In genomic region chr11:114441921-114442320, GRCh38 we compare ENCODE assay signal across 28 cellular contexts. TPM values are rescaled to one million over a fixed set of nuclear protein-coding genes. Genes with fewer than 3 reads are reported as not detected.
A peak's percentile ranks its signal among the peaks of the same experiment; 100 is the strongest.
DNase-seq lines count a peak whose midpoint lies in the region; ATAC-seq and TF ChIP-seq lines count a peak whose summit lies in the region.
"Had no signal": no experiment of that assay in that cellular context is flagged by ENCODE, and none has a peak within 500 bp of the region (broad histone marks: within the 10 kb centered on the region; RNA-seq: fewer than 3 reads in every experiment).

No MANE protein-coding gene starts in this region.

- H3K36me3 ChIP-seq in DND-41 (ENCODE audit: insufficient read depth, low read length), result peaks cover 27% of the 10 kb centered on the region

- H3K27ac Mint-ChIP-seq in brain (peak overlapping the region in 2 of 5 experiments; percentile 21 to 70), osteocyte (ENCODE audit: unreplicated experiment) (peak overlapping the region; percentile 12)
- H3K27ac Mint-ChIP-seq: activated B cell treated with CpG ODN at 0.5 μM for 24 hours; activated CD8-positive, alpha-beta T cell treated with anti-CD3 and anti-CD28 coated beads, Interleukin-2, amount 10 ng/mL, durations not matched to agents 7 days and 5 days; activated naive CD8-positive, alpha-beta T cell treated with anti-CD3 and anti-CD28 coated beads for 36 hours; naive B cell; T-helper 1 cell treated with Interleukin-12 subunit alpha and Interleukin-12 subunit beta and Interleukin-4 antibody, amounts not matched to agents 30 μg/mL and 1 μg/mL, for 36 hours had no signal

- no peak for ATAC-seq in DND-41 (ENCODE audit: insufficient read depth, low read depth)
- ATAC-seq in GM19455 (IDR thresholded peaks at IDR 0.05; ENCODE audit: unreplicated experiment), result no peak
- ATAC-seq: activated CD8-positive, alpha-beta T cell treated with anti-CD3 and anti-CD28 coated beads, Interleukin-2, amount 10 ng/mL, durations not matched to agents 7 days and 5 days; activated T-cell treated with anti-CD3 and anti-CD28 coated beads, Interleukin-2, amount 50 U/mL, for 4 hours; GM12878; heart left ventricle; lower lobe of right lung had no signal

- 0 out of 2 replicates have a peak, but pooled peaks cover 3% of the 10 kb centered on the region for H4K20me1 ChIP-seq in DND-41 (ENCODE audit: insufficient read depth, low read length)

- POLR2A ChIA-PET in GM10248 (lab: Yijun Ruan, JAX), result no interaction called here

- H3K4me3 Mint-ChIP-seq in brain (peak overlapping the region; percentile 73 to 99 (median 78)), osteocyte (ENCODE audit: unreplicated experiment) (peak overlapping the region; percentile 99)
- H3K4me3 Mint-ChIP-seq: activated B cell treated with CpG ODN at 0.5 μM for 24 hours; activated CD8-positive, alpha-beta T cell treated with anti-CD3 and anti-CD28 coated beads, Interleukin-2, amount 10 ng/mL, durations not matched to agents 7 days and 5 days; activated naive CD8-positive, alpha-beta T cell treated with anti-CD3 and anti-CD28 coated beads for 36 hours had no signal

- no peaks in the 10 kb centered on the region for H3K27me3 ChIP-seq in DND-41 (ENCODE audit: insufficient read depth, low read length, poor library complexity)
- H3K27me3 ChIP-seq: brain microvascular endothelial cell, esophagus muscularis mucosa, heart left ventricle had no signal

- H3K4me3 ChIP-seq in DND-41 (ENCODE audit: low read depth in 1 of 2, low read length in 2 of 2), result no peak overlapping the region
- H3K4me3 ChIP-seq: GM12878, lower lobe of right lung had no signal

- H3K27me3 Mint-ChIP-seq in brain (peaks cover 8% of the 10 kb centered on the region), osteocyte (ENCODE audit: unreplicated experiment) (no peaks in the 10 kb centered on the region)
- H3K27me3 Mint-ChIP-seq: activated B cell treated with CpG ODN at 0.5 μM for 24 hours; activated naive CD8-positive, alpha-beta T cell treated with anti-CD3 and anti-CD28 coated beads for 36 hours; naive B cell had no signal

- peaks cover 37% of the 10 kb centered on the region for H3K4me1 ChIP-seq in DND-41 (ENCODE audit: insufficient read depth, low read length)

- TF ChIP-seq CTCF in DND-41 (IDR thresholded peaks at IDR 0.05; ENCODE audit: borderline replicate concordance, extremely low read depth, low read length, poor library complexity, severe bottlenecking), result no peak
- no peak for TF ChIP-seq CTCF in brain (conservative IDR thresholded peaks at IDR 0.05)
- TF ChIP-seq CTCF in osteocyte (IDR thresholded peaks at IDR 0.05), result no peak
- no peak for TF ChIP-seq CTCF in GM10248 (IDR thresholded peaks at IDR 0.05; ENCODE audit: control extremely low read depth, extremely low read depth, low read depth, missing control alignments)

- H3K9me3 ChIP-seq in DND-41 (ENCODE audit: insufficient read depth, low read length, severe bottlenecking), result no peaks in the 10 kb centered on the region
- H3K9me3 ChIP-seq: esophagus muscularis mucosa, heart left ventricle, lower lobe of right lung had no signal

- H3K27ac ChIP-seq in DND-41 (ENCODE audit: low read length), result no peak overlapping the region
- H3K27ac ChIP-seq: lower lobe of right lung had no signal

- peaks cover 45% of the 10 kb centered on the region for H3K4me1 Mint-ChIP-seq in brain
- H3K4me1 Mint-ChIP-seq in osteocyte (ENCODE audit: unreplicated experiment), result peaks cover 39% of the 10 kb centered on the region

- CTCF ChIA-PET in GM10248 (lab: Yijun Ruan, JAX), result interaction anchor here (2.9 kb wide), 1 partner anchor 10 kb away, joined by 10 read pairs; no protein-coding TSS in a partner anchor

- H3K9me3 Mint-ChIP-seq in brain, result no peaks in the 10 kb centered on the region
- no peaks in the 10 kb centered on the region for H3K9me3 Mint-ChIP-seq in osteocyte (ENCODE audit: unreplicated experiment)
- H3K9me3 Mint-ChIP-seq: activated B cell treated with CpG ODN at 0.5 μM for 24 hours; activated naive CD8-positive, alpha-beta T cell treated with anti-CD3 and anti-CD28 coated beads for 36 hours; activated T-cell treated with anti-CD3 and anti-CD28 coated beads, Interleukin-2, amount 50 U/mL, for 4 hours; T-helper 1 cell treated with Interleukin-12 subunit alpha and Interleukin-12 subunit beta and Interleukin-4 antibody, amounts not matched to agents 30 μg/mL and 1 μg/mL, for 36 hours had no signal

- H3K9ac ChIP-seq in DND-41 (ENCODE audit: low read depth, low read length), result no peak overlapping the region

- H3K79me2 ChIP-seq in DND-41 (ENCODE audit: insufficient read depth, low read length), result peaks cover 61% of the 10 kb centered on the region

- H3K36me3 Mint-ChIP-seq in brain, result peaks cover 22% of the 10 kb centered on the region
- H3K36me3 Mint-ChIP-seq in osteocyte (ENCODE audit: unreplicated experiment), result peaks cover 37% of the 10 kb centered on the region

- H3K4me2 ChIP-seq in DND-41 (ENCODE audit: insufficient read depth, low read length), result peak overlapping the region; percentile 74; the same call in 1 of the 2 replicates

- no peak for DNase-seq in DND-41
- DNase-seq in NCI-H526 treated with DMSO at 0.1 percent for 48 hours (lab: John Stamatoyannopoulos, UW), result peak; percentile 78
- no peak for DNase-seq in osteocyte (ENCODE audit: extremely low spot score, unreplicated experiment)
- DNase-seq in GM10248 (ENCODE audit: extremely low spot score), result no peak
- DNase-seq in iPS-NIHi11 (ENCODE audit: low spot score), result no peak
- DNase-seq in dedifferentiated amniotic fluid mesenchymal stem cell (ENCODE audit: extremely low spot score), result no peak
- DNase-seq: activated B cell treated with CpG ODN at 0.5 μM for 24 hours; activated CD8-positive, alpha-beta T cell treated with anti-CD3 and anti-CD28 coated beads, Interleukin-2, amount 10 ng/mL, durations not matched to agents 7 days and 5 days; activated naive CD8-positive, alpha-beta T cell treated with anti-CD3 and anti-CD28 coated beads for 36 hours; activated T-cell treated with anti-CD3 and anti-CD28 coated beads, Interleukin-2, amount 50 U/mL, for 4 hours; AML-193; brain microvascular endothelial cell; Calu3; GDM1; heart left ventricle; lower lobe of right lung; naive B cell; NCI-H1694; NCI-H446; posterior cingulate gyrus; Right ventricle myocardium superior; small intestine; stimulated activated CD4-positive, alpha-beta T cell treated with anti-CD3 and anti-CD28 coated beads, Interleukin-4, amount 100 ng/mL, for 4 hours had no signal

- H2AFZ ChIP-seq in DND-41 (ENCODE audit: low read depth, low read length), result no peak overlapping the region

RNA-seq across cellular contexts. Expression of gene REXO2, which starts 2.7 kb away (rescaled TPM):
- 24.1 TPM for polyA plus RNA-seq in brain (ENCODE audit: insufficient read depth, low read depth, low replicate concordance)
- 116 and 124 TPM in 2 replicates for total RNA-seq in osteocyte

RNA-seq across cellular contexts. Expression of gene RBM7, which starts 41.5 kb away (rescaled TPM):
- 10.0 TPM for polyA plus RNA-seq in brain (ENCODE audit: insufficient read depth, low read depth, low replicate concordance)
- total RNA-seq in osteocyte, result 35.0 and 36.9 TPM in 2 replicates

RNA-seq across cellular contexts. Expression of gene C11orf71, which starts 41.6 kb away (rescaled TPM):
- 20.1 TPM for polyA plus RNA-seq in brain (ENCODE audit: insufficient read depth, low read depth, low replicate concordance)
- 6.8 TPM in 2 replicates for total RNA-seq in osteocyte
